Comparison of ENCODE assay signal across 1 cellular context in the genomic region with DNA sequence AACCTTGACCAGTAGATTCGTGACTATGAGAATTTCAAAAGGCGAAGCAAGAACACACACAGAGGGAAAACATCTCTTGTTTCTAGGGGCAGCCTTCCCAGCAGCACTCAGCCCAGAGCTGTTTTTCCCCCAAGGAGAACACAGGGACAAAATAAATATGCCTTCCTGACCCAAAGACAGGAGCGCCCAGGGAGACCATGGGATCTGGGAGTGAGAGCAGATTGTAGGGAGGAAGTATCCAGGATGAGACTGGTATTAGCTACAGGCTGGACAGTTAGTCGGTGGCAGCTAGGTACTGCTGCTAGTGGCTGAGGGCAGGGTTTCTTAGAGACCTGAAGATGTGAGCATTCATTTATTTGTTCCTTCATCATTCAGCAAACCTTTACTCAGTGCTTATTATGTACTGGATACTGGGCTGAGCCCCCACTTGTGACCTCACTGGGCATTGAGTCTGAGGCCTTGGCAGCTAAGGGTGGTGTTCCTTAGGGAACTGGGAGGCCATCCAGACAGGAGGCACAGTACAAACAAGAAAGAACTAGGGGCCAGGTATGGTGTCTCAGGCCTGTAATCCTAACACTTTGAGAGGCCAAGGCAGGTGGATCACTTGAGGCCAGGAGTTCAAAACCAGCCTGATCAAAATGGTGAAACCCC.
A peak's percentile ranks its signal among the peaks of the same experiment; 100 is the strongest.
TF ChIP-seq lines count a peak whose summit lies in the region.

No MANE protein-coding gene starts in this region.

TF ChIP-seq in HepG2, 621 proteins besides CTCF, POLR2A, EP300 and RAD21 (continued from another document):
- TF ChIP-seq ZNF292 (CRISPR knock-in tag; IDR thresholded peaks at IDR 0.05; ENCODE audit: borderline replicate concordance, low read depth) (peak; percentile 24; the same call in 1 of the 2 replicates), PTBP1 (IDR thresholded peaks at IDR 0.05; ENCODE audit: low read depth, low read length, poor library complexity, severe bottlenecking) (no peak), WIZ (CRISPR knock-in tag; IDR thresholded peaks at IDR 0.05) (no peak), FOXP1 (IDR thresholded peaks at IDR 0.05) (no peak), FOXP1 (CRISPR knock-in tag; IDR thresholded peaks at IDR 0.05) (peak; percentile 43; the same call in 1 of the 2 replicates), ZNF883 (CRISPR knock-in tag; IDR thresholded peaks at IDR 0.05; ENCODE audit: not compliant biosample characterization) (no peak), MEIS2 (CRISPR knock-in tag; IDR thresholded peaks at IDR 0.05) (no peak), POGZ (CRISPR knock-in tag; IDR thresholded peaks at IDR 0.05) (peak; percentile 31; the same call in 1 of the 2 replicates), MYNN (CRISPR knock-in tag; IDR thresholded peaks at IDR 0.05; ENCODE audit: low read depth) (no peak), RARA (CRISPR knock-in tag; IDR thresholded peaks at IDR 0.05) (0 out of 2 replicates have a peak, but pooled peaks have one; percentile 9)
